8 cellular contexts compared by ENCODE assay signal in genomic region chr21:34072145-34073031, GRCh38.
DNase-seq lines count a peak whose midpoint lies in the region; ATAC-seq lines count a peak whose summit lies in the region.

No MANE protein-coding gene starts in this region.

- H3K36me3 ChIP-seq in effector memory CD4-positive, alpha-beta T cell (ENCODE audit: control insufficient read depth, insufficient read depth, low read length): no peaks in the 10 kb centered on the region
- H3K36me3 ChIP-seq in mucosa of stomach (ENCODE audit: control insufficient read depth, insufficient read depth, low read length): no peaks in the 10 kb centered on the region

- DNase-seq in stimulated activated CD4-positive, alpha-beta T cell treated with anti-CD3 and anti-CD28 coated beads, Interleukin-15, amount 100 ng/mL, for 24 hours: peak; percentile 16
- no peak for DNase-seq in stimulated activated CD4-positive, alpha-beta T cell treated with anti-CD3 and anti-CD28 coated beads, Interleukin-4, amount 100 ng/mL, for 1 hour
- DNase-seq in RPMI8226 (peak; percentile 5), COLO668 (lab: John Stamatoyannopoulos, UW; ENCODE audit: unreplicated experiment) (no peak)
- DNase-seq in effector memory CD4-positive, alpha-beta T cell: no peak

- H3K27ac ChIP-seq in effector memory CD4-positive, alpha-beta T cell (ENCODE audit: insufficient read depth, low read length, poor library complexity, severe bottlenecking): peak overlapping the region; percentile 29

- H3K4me3 ChIP-seq in effector memory CD4-positive, alpha-beta T cell (ENCODE audit: insufficient read depth, low read depth, low read length, poor library complexity, severe bottlenecking): peak overlapping the region; percentile 53
- H3K4me3 ChIP-seq in mucosa of stomach (ENCODE audit: low read length): no peak overlapping the region

- no peaks in the 10 kb centered on the region for H3K27me3 ChIP-seq in effector memory CD4-positive, alpha-beta T cell (replicated peaks; ENCODE audit: control insufficient read depth, insufficient read depth, low read length, poor library complexity, severe bottlenecking)
- no peaks in the 10 kb centered on the region for H3K27me3 ChIP-seq in mucosa of stomach (ENCODE audit: control insufficient read depth, insufficient read depth, low read length)

- no peak for ATAC-seq in GM21526 (IDR thresholded peaks at IDR 0.05; ENCODE audit: low FRiP score, unreplicated experiment)
- ATAC-seq in GM21367 (IDR thresholded peaks at IDR 0.05; ENCODE audit: unreplicated experiment): no peak

- peaks cover 14% of the 10 kb centered on the region for H3K4me1 ChIP-seq in effector memory CD4-positive, alpha-beta T cell (ENCODE audit: control insufficient read depth, insufficient read depth, low read length, poor library complexity, severe bottlenecking)
- peaks cover 8% of the 10 kb centered on the region for H3K4me1 ChIP-seq in mucosa of stomach (ENCODE audit: control insufficient read depth, insufficient read depth, low read length)

- H3K9ac ChIP-seq in mucosa of stomach (ENCODE audit: low read length): peak overlapping the region; percentile 53

- H3K9me3 ChIP-seq in effector memory CD4-positive, alpha-beta T cell (ENCODE audit: control insufficient read depth, low read length): no peaks in the 10 kb centered on the region
- H3K9me3 ChIP-seq in mucosa of stomach (ENCODE audit: control insufficient read depth, low read length): no peaks in the 10 kb centered on the region

Comparison
In these comparisons a context has a peak if more than half of its experiments do, and no peak if none do; other contexts are left out.
1. DNase-seq: peak in stimulated activated CD4-positive, alpha-beta T cell treated with anti-CD3 and anti-CD28 coated beads, Interleukin-15, amount 100 ng/mL, for 24 hours (single experiment) and RPMI8226 (single experiment); none in stimulated activated CD4-positive, alpha-beta T cell treated with anti-CD3 and anti-CD28 coated beads, Interleukin-4, amount 100 ng/mL, for 1 hour (single experiment), effector memory CD4-positive, alpha-beta T cell (0 of 3) and COLO668 (single experiment).